Comparison of ENCODE assay signal across 8 cellular contexts in the genomic region with DNA sequence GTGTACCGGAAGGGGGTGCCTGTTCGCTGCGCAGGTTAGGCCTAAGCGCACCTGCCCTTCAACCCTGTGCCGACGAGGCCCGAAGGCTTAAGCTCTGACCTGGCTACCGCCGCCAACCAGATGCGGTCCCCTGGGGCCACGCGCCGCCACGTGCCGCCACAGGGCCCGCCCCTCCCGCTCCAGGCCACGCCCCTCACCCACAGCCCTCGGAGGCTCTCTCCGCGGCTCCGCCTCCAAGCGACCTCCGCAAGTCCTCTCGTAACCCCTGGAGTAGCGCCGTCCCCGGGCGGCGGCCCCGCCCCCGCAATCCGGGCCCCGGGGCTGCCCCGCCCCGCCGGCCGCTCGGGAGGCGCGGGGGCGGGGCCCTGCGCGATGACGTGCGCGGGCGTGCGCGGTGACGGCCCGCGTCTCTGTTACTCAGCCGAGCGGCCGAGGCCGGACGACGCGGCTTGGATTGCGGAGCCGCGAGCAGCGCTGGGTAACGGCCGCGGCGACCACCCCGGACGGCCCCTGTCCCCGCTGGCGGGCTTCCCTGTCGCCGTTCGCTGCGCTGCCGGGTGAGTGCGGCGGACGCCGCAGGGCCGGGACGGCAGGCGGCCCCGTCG. TPM values are rescaled to one million over a fixed set of nuclear protein-coding genes. Genes with fewer than 3 reads are reported as not detected.
DNase-seq lines count a peak whose midpoint lies in the region; ATAC-seq, FAIRE-seq and TF ChIP-seq lines count a peak whose summit lies in the region.

Gene MAPK8, plus strand, starts transcription at position 413 of the 605 bp plus-strand sequence. CDS start 94,984 bp downstream, outside the sequence.

- H3K27me3 Mint-ChIP-seq in activated T-cell treated with anti-CD3 and anti-CD28 coated beads, Interleukin-2, amount 50 U/mL, for 72 hours (ENCODE audit: low read depth) = no peaks in the 10 kb centered on the region

- TF ChIP-seq CTCF in KMS-11 (conservative IDR thresholded peaks at IDR 0.05; ENCODE audit: low read depth, low read length) (no peak), esophagus squamous epithelium (IDR thresholded peaks at IDR 0.05) (no peak)

- peak within 1 kb of the TSS; percentile 70 for H3K27ac Mint-ChIP-seq in activated T-cell treated with anti-CD3 and anti-CD28 coated beads, Interleukin-2, amount 50 U/mL, for 72 hours

- FAIRE-seq in RCC 7860 (lab: Jason Lieb, UNC) = no peak

- H3K27ac ChIP-seq in KMS-11 (peak within 1 kb of the TSS; percentile 9; the same call in 1 of the 2 replicates), esophagus squamous epithelium (peak within 1 kb of the TSS; percentile 88 to 98 (median 97))

- no peaks in the 10 kb centered on the region for H3K9me3 ChIP-seq in esophagus squamous epithelium

- intact Hi-C loops in esophagus squamous epithelium (cut with DNase I) = no loop called here

- peak within 1 kb of the TSS; percentile 86 to 96 for H3K4me3 Mint-ChIP-seq in activated T-cell treated with anti-CD3 and anti-CD28 coated beads, Interleukin-2, amount 50 U/mL, for 72 hours

- H3K4me1 ChIP-seq in KMS-11 (ENCODE audit: low read depth, poor library complexity, severe bottlenecking) (peaks cover 38% of the 10 kb centered on the region), esophagus squamous epithelium (peaks cover 5 to 37% (median 6%) of the 10 kb centered on the region in 3 donors)

- H3K4me2 ChIP-seq in KMS-11 = peak within 1 kb of the TSS; percentile 83

- peaks cover 28% of the 10 kb centered on the region for H3K79me2 ChIP-seq in KMS-11 (ENCODE audit: insufficient read depth, low read depth)

- H3K4me3 ChIP-seq in KMS-11 (IDR thresholded peaks at IDR 0.05; ENCODE audit: insufficient read depth, low read depth, low read length) (no peak within 1 kb of the TSS), esophagus squamous epithelium (peak within 1 kb of the TSS; percentile 72 to 99 (median 90))

- TF ChIP-seq POLR2A in esophagus squamous epithelium (IDR thresholded peaks at IDR 0.05) = peak in 3 of 4 donors; percentile 92 to 97 (median 96)

- H2AFZ ChIP-seq in KMS-11 (ENCODE audit: low read depth) = peak within 1 kb of the TSS; percentile 88

- H3K36me3 ChIP-seq in KMS-11 (ENCODE audit: insufficient read depth) = no peaks in the 10 kb centered on the region
- no peaks in the 10 kb centered on the region for H3K36me3 ChIP-seq in esophagus squamous epithelium

- DNase-seq in DMS79 (lab: John Stamatoyannopoulos, UW) (peak; percentile 43), RCC 7860 (ENCODE audit: low spot score) (peak; percentile 74), esophagus squamous epithelium (lab: John Stamatoyannopoulos, UW) (peak; percentile 37), myocyte (ENCODE audit: low read depth) (peak; percentile 90)
- peak; percentile 93 for DNase-seq in activated T-cell treated with anti-CD3 and anti-CD28 coated beads, Interleukin-2, amount 50 U/mL, for 72 hours
- DNase-seq in stimulated activated CD8-positive, alpha-beta memory T cell treated with anti-CD3 and anti-CD28 coated beads, Interleukin-7, amount 100 ng/mL, for 48 hours (ENCODE audit: extremely low read depth in 1 of 2, low read depth in 1 of 2) = peak; percentile 83 to 85

- peaks cover 4% of the 10 kb centered on the region; the same call in 1 of the 2 replicates for H4K20me1 ChIP-seq in KMS-11 (ENCODE audit: insufficient read depth)

- no peaks in the 10 kb centered on the region for H3K27me3 ChIP-seq in KMS-11 (ENCODE audit: insufficient read depth, low read depth)
- H3K27me3 ChIP-seq in esophagus squamous epithelium = no peaks in the 10 kb centered on the region

- H3K4me1 Mint-ChIP-seq in activated T-cell treated with anti-CD3 and anti-CD28 coated beads, Interleukin-2, amount 50 U/mL, for 72 hours (ENCODE audit: low read depth) = peaks cover 34% of the 10 kb centered on the region

- peak; percentile 80 for ATAC-seq in GM21786 (IDR thresholded peaks at IDR 0.05; ENCODE audit: unreplicated experiment)
- peak; percentile 83 for ATAC-seq in activated T-cell treated with anti-CD3 and anti-CD28 coated beads, Interleukin-2, amount 50 U/mL, for 72 hours (replicated peaks in 1 of 2)

- no peaks in the 10 kb centered on the region for H3K9me3 Mint-ChIP-seq in activated T-cell treated with anti-CD3 and anti-CD28 coated beads, Interleukin-2, amount 50 U/mL, for 72 hours

- 10% methylated on average over 2 of the region's 86 CpGs; no CpG with 5 or more reads in 1 of the 2 donors for WGBS in esophagus squamous epithelium, 2 donors

- H3K9ac ChIP-seq in KMS-11 = peak within 1 kb of the TSS; percentile 53; the same call in 1 of the 2 replicates

- peaks cover 0 to 2% of the 10 kb centered on the region in 2 donors for H3K36me3 Mint-ChIP-seq in activated T-cell treated with anti-CD3 and anti-CD28 coated beads, Interleukin-2, amount 50 U/mL, for 72 hours (ENCODE audit: insufficient read depth in 2 of 2)

RNA-seq across cellular contexts. Expression of gene MAPK8, which starts in this region (rescaled TPM):
- total RNA-seq in activated T-cell treated with anti-CD3 and anti-CD28 coated beads, Interleukin-2, amount 50 U/mL, for 72 hours = 10 to 100 TPM; 43.3 to 60.2 TPM
- total RNA-seq in esophagus squamous epithelium = 10 to 100 TPM; 27.4 to 43.5 (median 36.5) TPM
- total RNA-seq in myocyte = 37.1 and 70.7 TPM in 2 replicates
- polyA plus RNA-seq in myocyte (2012) = 27.2 TPM

Comparison
In these comparisons a context has a peak if more than half of its experiments do, and no peak if none do; other contexts are left out.
1. DNase-seq: peak in every context shown above with its lines; median percentile 93 in activated T-cell treated with anti-CD3 and anti-CD28 coated beads, Interleukin-2, amount 50 U/mL, for 72 hours; 90 in myocyte; 84 in stimulated activated CD8-positive, alpha-beta memory T cell treated with anti-CD3 and anti-CD28 coated beads, Interleukin-7, amount 100 ng/mL, for 48 hours; 74 in RCC 7860; 43 in DMS79; 37 in esophagus squamous epithelium.